ENCODE assay signal across 2 cellular contexts in the genomic region with DNA sequence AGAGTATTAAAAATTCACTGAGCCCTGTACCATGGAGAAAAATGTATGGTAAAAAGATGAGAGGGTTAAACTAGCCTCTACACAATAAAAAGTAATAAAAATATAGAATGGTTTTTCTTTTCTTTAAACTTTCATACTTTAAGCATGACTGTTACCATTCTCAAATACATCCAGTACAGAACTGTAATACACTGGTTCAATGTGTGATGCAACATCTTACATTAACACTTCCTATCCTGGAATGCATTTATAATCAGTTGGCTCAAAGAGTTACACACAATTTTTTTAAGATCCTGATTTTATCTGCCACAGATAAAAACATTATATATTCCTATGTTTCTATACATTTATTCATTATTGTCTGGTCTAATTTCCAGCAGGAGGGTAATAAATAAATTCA.
TF ChIP-seq lines count a peak whose summit lies in the region.

No MANE protein-coding gene starts in this region.

TF ChIP-seq in SK-N-SH, 30 proteins besides CTCF, POLR2A, EP300 and RAD21 (continued from another document):
- TF ChIP-seq GATA2 (CRISPR knock-in tag; IDR thresholded peaks at IDR 0.05): no peak
- TF ChIP-seq NRF1 (IDR thresholded peaks at IDR 0.05; ENCODE audit: low read depth, low read length): no peak
- no peak for TF ChIP-seq ZBTB33 (IDR thresholded peaks at IDR 0.05; ENCODE audit: borderline replicate concordance, low read depth)
- no peak for TF ChIP-seq FOXM1 (IDR thresholded peaks at IDR 0.05; ENCODE audit: low read depth)
- TF ChIP-seq CHD2 (IDR thresholded peaks at IDR 0.05; ENCODE audit: low read length, partially characterized antibody): no peak
- no peak for TF ChIP-seq IRF3 (IDR thresholded peaks at IDR 0.05; ENCODE audit: low read depth, low read length)
- no peak for TF ChIP-seq SMC3 (IDR thresholded peaks at IDR 0.05; ENCODE audit: low read depth, low read length)
- no peak for TF ChIP-seq NFIC (IDR thresholded peaks at IDR 0.05; ENCODE audit: borderline replicate concordance)
- TF ChIP-seq, protein P1, sequence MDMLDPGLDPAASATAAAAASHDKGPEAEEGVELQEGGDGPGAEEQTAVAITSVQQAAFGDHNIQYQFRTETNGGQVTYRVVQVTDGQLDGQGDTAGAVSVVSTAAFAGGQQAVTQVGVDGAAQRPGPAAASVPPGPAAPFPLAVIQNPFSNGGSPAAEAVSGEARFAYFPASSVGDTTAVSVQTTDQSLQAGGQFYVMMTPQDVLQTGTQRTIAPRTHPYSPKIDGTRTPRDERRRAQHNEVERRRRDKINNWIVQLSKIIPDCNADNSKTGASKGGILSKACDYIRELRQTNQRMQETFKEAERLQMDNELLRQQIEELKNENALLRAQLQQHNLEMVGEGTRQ (IDR thresholded peaks at IDR 0.05; ENCODE audit: borderline replicate concordance, low read depth, low read length): no peak
- no peak for TF ChIP-seq FOSL2 (IDR thresholded peaks at IDR 0.05; ENCODE audit: borderline replicate concordance, low read depth)
- TF ChIP-seq GABPA (IDR thresholded peaks at IDR 0.05; ENCODE audit: low read depth): no peak
- no peak for TF ChIP-seq MXI1 (IDR thresholded peaks at IDR 0.05; ENCODE audit: low read depth, low read length)
- TF ChIP-seq SIN3A (IDR thresholded peaks at IDR 0.05; ENCODE audit: borderline replicate concordance, low read depth, low read length): no peak
- no peak for TF ChIP-seq RFX5 (IDR thresholded peaks at IDR 0.05; ENCODE audit: low read length)
- TF ChIP-seq TCF12 (IDR thresholded peaks at IDR 0.05): no peak
- no peak for TF ChIP-seq RCOR1 (IDR thresholded peaks at IDR 0.05; ENCODE audit: low read length)
- no peak for TF ChIP-seq TAF1 (IDR thresholded peaks at IDR 0.05; ENCODE audit: borderline replicate concordance, low read depth, low read length)

TF ChIP-seq in SK-N-SH treated with all-trans-retinoic acid at 6 μM for 48 hours, 23 proteins besides CTCF, POLR2A, EP300 and RAD21 (continued from another document):
- TF ChIP-seq BACH2 (CRISPR knock-in tag; IDR thresholded peaks at IDR 0.05; ENCODE audit: borderline replicate concordance) (no peak), ISL1 (CRISPR knock-in tag; IDR thresholded peaks at IDR 0.05) (no peak), TOX (CRISPR knock-in tag; IDR thresholded peaks at IDR 0.05; ENCODE audit: borderline replicate concordance) (no peak), ZC3H10 (CRISPR knock-in tag; IDR thresholded peaks at IDR 0.05) (no peak), GLIS3 (CRISPR knock-in tag; IDR thresholded peaks at IDR 0.05) (no peak), PPARA (CRISPR knock-in tag; IDR thresholded peaks at IDR 0.05; ENCODE audit: borderline replicate concordance) (no peak), ZFP30 (CRISPR knock-in tag; IDR thresholded peaks at IDR 0.05) (no peak), ZNF565 (CRISPR knock-in tag; conservative IDR thresholded peaks at IDR 0.05; ENCODE audit: low read depth) (no peak), CREB5 (CRISPR knock-in tag; IDR thresholded peaks at IDR 0.05; ENCODE audit: low read depth) (no peak), SNAI2 (CRISPR knock-in tag; IDR thresholded peaks at IDR 0.05) (no peak), CSRNP3 (CRISPR knock-in tag; IDR thresholded peaks at IDR 0.05) (no peak), ZNF8 (CRISPR knock-in tag; IDR thresholded peaks at IDR 0.05) (no peak), OSR1 (CRISPR knock-in tag; IDR thresholded peaks at IDR 0.05) (no peak), TCF4 (CRISPR knock-in tag; IDR thresholded peaks at IDR 0.05; ENCODE audit: borderline replicate concordance) (no peak), CSDC2 (CRISPR knock-in tag; IDR thresholded peaks at IDR 0.05) (no peak), RARB (CRISPR knock-in tag; IDR thresholded peaks at IDR 0.05) (no peak)
- TF ChIP-seq, protein P2, sequence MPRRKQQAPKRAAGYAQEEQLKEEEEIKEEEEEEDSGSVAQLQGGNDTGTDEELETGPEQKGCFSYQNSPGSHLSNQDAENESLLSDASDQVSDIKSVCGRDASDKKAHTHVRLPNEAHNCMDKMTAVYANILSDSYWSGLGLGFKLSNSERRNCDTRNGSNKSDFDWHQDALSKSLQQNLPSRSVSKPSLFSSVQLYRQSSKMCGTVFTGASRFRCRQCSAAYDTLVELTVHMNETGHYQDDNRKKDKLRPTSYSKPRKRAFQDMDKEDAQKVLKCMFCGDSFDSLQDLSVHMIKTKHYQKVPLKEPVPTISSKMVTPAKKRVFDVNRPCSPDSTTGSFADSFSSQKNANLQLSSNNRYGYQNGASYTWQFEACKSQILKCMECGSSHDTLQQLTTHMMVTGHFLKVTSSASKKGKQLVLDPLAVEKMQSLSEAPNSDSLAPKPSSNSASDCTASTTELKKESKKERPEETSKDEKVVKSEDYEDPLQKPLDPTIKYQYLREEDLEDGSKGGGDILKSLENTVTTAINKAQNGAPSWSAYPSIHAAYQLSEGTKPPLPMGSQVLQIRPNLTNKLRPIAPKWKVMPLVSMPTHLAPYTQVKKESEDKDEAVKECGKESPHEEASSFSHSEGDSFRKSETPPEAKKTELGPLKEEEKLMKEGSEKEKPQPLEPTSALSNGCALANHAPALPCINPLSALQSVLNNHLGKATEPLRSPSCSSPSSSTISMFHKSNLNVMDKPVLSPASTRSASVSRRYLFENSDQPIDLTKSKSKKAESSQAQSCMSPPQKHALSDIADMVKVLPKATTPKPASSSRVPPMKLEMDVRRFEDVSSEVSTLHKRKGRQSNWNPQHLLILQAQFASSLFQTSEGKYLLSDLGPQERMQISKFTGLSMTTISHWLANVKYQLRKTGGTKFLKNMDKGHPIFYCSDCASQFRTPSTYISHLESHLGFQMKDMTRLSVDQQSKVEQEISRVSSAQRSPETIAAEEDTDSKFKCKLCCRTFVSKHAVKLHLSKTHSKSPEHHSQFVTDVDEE (CRISPR knock-in tag; IDR thresholded peaks at IDR 0.05): no peak
- TF ChIP-seq, protein P3, sequence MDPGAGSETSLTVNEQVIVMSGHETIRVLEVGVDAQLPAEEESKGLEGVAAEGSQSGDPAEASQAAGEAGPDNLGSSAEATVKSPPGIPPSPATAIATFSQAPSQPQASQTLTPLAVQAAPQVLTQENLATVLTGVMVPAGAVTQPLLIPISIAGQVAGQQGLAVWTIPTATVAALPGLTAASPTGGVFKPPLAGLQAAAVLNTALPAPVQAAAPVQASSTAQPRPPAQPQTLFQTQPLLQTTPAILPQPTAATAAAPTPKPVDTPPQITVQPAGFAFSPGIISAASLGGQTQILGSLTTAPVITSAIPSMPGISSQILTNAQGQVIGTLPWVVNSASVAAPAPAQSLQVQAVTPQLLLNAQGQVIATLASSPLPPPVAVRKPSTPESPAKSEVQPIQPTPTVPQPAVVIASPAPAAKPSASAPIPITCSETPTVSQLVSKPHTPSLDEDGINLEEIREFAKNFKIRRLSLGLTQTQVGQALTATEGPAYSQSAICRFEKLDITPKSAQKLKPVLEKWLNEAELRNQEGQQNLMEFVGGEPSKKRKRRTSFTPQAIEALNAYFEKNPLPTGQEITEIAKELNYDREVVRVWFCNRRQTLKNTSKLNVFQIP (CRISPR knock-in tag; IDR thresholded peaks at IDR 0.05; ENCODE audit: borderline replicate concordance, low read depth): no peak
TF ChIP-seq in SK-N-SH treated with all-trans-retinoic acid at 6 μM for 48 hours: peak in this region for 0.
